Comparison of ENCODE assay signal across 1 cellular context in genomic region chr9:87441251-87441650, GRCh38.
TF ChIP-seq lines count a peak whose summit lies in the region.

No MANE protein-coding gene starts in this region.

TF ChIP-seq in SK-N-SH treated with all-trans-retinoic acid at 6 μM for 48 hours, 23 proteins besides CTCF, POLR2A, EP300 and RAD21 (continued from another document):
- TF ChIP-seq PATZ1 (CRISPR knock-in tag; IDR thresholded peaks at IDR 0.05; ENCODE audit: borderline replicate concordance) (no peak), TOX (CRISPR knock-in tag; IDR thresholded peaks at IDR 0.05; ENCODE audit: borderline replicate concordance) (no peak), TSHZ2 (CRISPR knock-in tag; IDR thresholded peaks at IDR 0.05) (no peak), ZNF70 (CRISPR knock-in tag; IDR thresholded peaks at IDR 0.05) (no peak), ZFP3 (CRISPR knock-in tag; IDR thresholded peaks at IDR 0.05) (no peak), TCF4 (CRISPR knock-in tag; IDR thresholded peaks at IDR 0.05; ENCODE audit: borderline replicate concordance) (no peak), PPARA (CRISPR knock-in tag; IDR thresholded peaks at IDR 0.05; ENCODE audit: borderline replicate concordance) (no peak), BACH2 (CRISPR knock-in tag; IDR thresholded peaks at IDR 0.05; ENCODE audit: borderline replicate concordance) (no peak), CREB5 (CRISPR knock-in tag; IDR thresholded peaks at IDR 0.05; ENCODE audit: low read depth) (no peak), ZNF8 (CRISPR knock-in tag; IDR thresholded peaks at IDR 0.05) (no peak), CSRNP3 (CRISPR knock-in tag; IDR thresholded peaks at IDR 0.05) (no peak), ZNF565 (CRISPR knock-in tag; conservative IDR thresholded peaks at IDR 0.05; ENCODE audit: low read depth) (no peak), RARB (CRISPR knock-in tag; IDR thresholded peaks at IDR 0.05) (no peak), SNAI2 (CRISPR knock-in tag; IDR thresholded peaks at IDR 0.05) (no peak), ARNTL (CRISPR knock-in tag; IDR thresholded peaks at IDR 0.05; ENCODE audit: borderline replicate concordance, low read depth) (no peak), ISL1 (CRISPR knock-in tag; IDR thresholded peaks at IDR 0.05) (no peak), ZFP30 (CRISPR knock-in tag; IDR thresholded peaks at IDR 0.05) (no peak)
